18 cellular contexts compared by ENCODE assay signal in the genomic region with DNA sequence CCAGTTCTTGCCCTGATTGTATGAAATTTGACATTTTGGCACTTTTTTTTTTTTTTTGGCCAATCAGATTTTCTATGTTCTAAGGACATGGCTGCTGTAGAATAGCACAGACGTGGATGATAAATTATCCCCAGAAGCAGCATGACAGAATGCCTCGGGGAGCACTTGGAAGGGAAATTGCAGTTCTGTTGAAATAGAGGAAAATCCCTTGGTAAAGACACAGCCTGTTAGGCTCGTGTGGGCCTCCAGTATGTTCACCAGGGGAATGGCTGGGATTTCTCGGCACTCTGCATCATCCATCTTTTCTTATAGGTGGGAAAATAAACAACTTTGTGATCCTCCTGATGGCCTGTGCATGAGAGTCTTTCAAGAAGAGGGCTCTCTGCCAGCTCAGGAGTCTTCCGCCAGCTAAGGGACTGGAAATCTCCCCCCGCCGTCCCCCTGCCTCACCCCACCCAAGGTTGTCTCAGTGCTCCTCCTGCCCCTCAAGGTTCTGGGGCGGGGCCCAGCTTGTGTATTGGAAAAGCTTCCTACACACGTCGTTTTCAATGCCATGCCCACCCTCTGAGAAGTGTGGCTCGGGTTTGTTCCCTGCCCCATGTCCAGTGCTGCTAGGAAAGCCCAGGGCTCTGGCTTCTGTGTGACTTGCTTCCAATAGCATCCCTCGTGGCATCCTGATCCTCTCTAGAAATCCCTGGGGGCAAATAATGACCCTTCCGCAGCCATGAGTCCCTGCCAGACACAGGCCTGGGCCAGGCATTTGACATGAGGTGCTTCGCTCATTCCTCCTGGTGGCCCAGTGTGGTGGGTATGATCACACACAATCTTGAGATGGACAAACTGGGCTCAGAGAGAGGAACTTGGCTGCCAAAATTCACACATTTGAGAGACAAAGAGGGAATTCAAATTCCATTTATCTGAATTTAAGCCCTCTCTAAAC.
DNase-seq lines count a peak whose midpoint lies in the region; ATAC-seq, FAIRE-seq and TF ChIP-seq lines count a peak whose summit lies in the region.
"Had no signal": no experiment of that assay in that cellular context is flagged by ENCODE, and none has a peak within 500 bp of the region (broad histone marks: within the 10 kb centered on the region; RNA-seq: fewer than 3 reads in every experiment).

No MANE protein-coding gene starts in this region.

- H3K9me1 ChIP-seq in K562 (ENCODE audit: control insufficient read depth, insufficient read depth, low read length), result no peaks in the 10 kb centered on the region

- H3K36me3 Mint-ChIP-seq in nephron progenitor cell (ENCODE audit: low read depth), result peaks cover 15% of the 10 kb centered on the region
- H3K36me3 Mint-ChIP-seq: activated naive CD4-positive, alpha-beta T cell treated with anti-CD3 and anti-CD28 coated beads, Interleukin-2, amount 50 U/mL, for 72 hours; memory B cell had no signal

- H3K79me2 ChIP-seq in GM23248 (ENCODE audit: insufficient read depth) (no peaks in the 10 kb centered on the region), K562 (ENCODE audit: control insufficient read depth, insufficient read depth, low read length) (no peaks in the 10 kb centered on the region)

- POLR2A ChIA-PET in K562 (lab: Yijun Ruan, JAX), result interaction anchor here (1.7 kb wide), 1 partner anchor 18 kb away, joined by 3 read pairs; no protein-coding TSS in a partner anchor

- DNase-seq in GM23248 (peak; percentile 19), K562 (ENCODE audit: extremely low read depth in 1 of 4, low spot score in 3 of 4) (no peak), glomerular visceral epithelial cell (ENCODE audit: extremely low spot score) (peak; percentile 47), NCI-H1105 (lab: John Stamatoyannopoulos, UW) (no peak), nephron progenitor cell (no peak), esophagus muscularis mucosa (ENCODE audit: extremely low spot score) (no peak)
- DNase-seq: activated CD4-positive, alpha-beta T cell treated with anti-CD3 and anti-CD28 coated beads for 4 hours; central memory CD4-positive, alpha-beta T cell; effector memory CD8-positive, alpha-beta T cell; stimulated activated CD4-positive, alpha-beta T cell treated with anti-CD3 and anti-CD28 coated beads, Interleukin-1b, Interleukin-23, amount 100 ng/mL, for 48 hours; T-helper 9 cell had no signal

- peaks cover 3% of the 10 kb centered on the region for H3K27me3 Mint-ChIP-seq in nephron progenitor cell (ENCODE audit: low read depth, poor library complexity)

- no peak for FAIRE-seq in K562 (lab: Jason Lieb, UNC)

- H3K9ac ChIP-seq in GM23248, result no peak overlapping the region
- H3K9ac ChIP-seq in K562 (ENCODE audit: insufficient read depth in 1 of 2, low read depth in 2 of 2, low read length in 2 of 2), result no peak overlapping the region
- H3K9ac ChIP-seq: KMS-11 had no signal

- no peak overlapping the region for H3K27ac Mint-ChIP-seq in nephron progenitor cell
- H3K27ac Mint-ChIP-seq: memory B cell had no signal

- H3K4me2 ChIP-seq in GM23248 (ENCODE audit: unreplicated experiment) (no peak overlapping the region), K562 (ENCODE audit: insufficient read depth, low read length) (no peak overlapping the region)
- H3K4me2 ChIP-seq: KMS-11 had no signal

- H3K4me3 ChIP-seq in GM23248 (no peak overlapping the region), K562 (no peak overlapping the region), esophagus muscularis mucosa (no peak overlapping the region)
- H3K4me3 ChIP-seq: right atrium auricular region had no signal

- peaks cover 15% of the 10 kb centered on the region for H3K4me1 ChIP-seq in GM23248 (ENCODE audit: insufficient read depth)
- H3K4me1 ChIP-seq in K562 (replicated peaks in 1 of 2; ENCODE audit: control insufficient read depth in 2 of 2, insufficient read depth in 2 of 2, low read length in 2 of 2), result peaks cover 9% of the 10 kb centered on the region in 2 experiments; a peak in 4 of 5 replicates
- H3K4me1 ChIP-seq in esophagus muscularis mucosa, result peaks cover 0 to 28% (median 3%) of the 10 kb centered on the region in 4 donors
- H3K4me1 ChIP-seq: right atrium auricular region had no signal

- intact Hi-C loops in K562 (cut with micrococcal nuclease), result no loop called here
- intact Hi-C loops in esophagus muscularis mucosa (cut with DNase I), result no loop called here

- no peak overlapping the region for H3K4me3 Mint-ChIP-seq in nephron progenitor cell
- H3K4me3 Mint-ChIP-seq: effector memory CD8-positive, alpha-beta T cell; memory B cell; neural crest cell had no signal

- no peak for TF ChIP-seq CTCF in K562 (IDR thresholded peaks at IDR 0.05 in 2 of 3, conservative IDR thresholded peaks at IDR 0.05 in 1 of 3; ENCODE audit: insufficient read depth in 2 of 3, low read depth in 1 of 3, low read length in 3 of 3)
- no peak for TF ChIP-seq CTCF in nephron progenitor cell (IDR thresholded peaks at IDR 0.05)
- TF ChIP-seq CTCF in esophagus muscularis mucosa (IDR thresholded peaks at IDR 0.05), result no peak

- 64 to 69% methylated on average over 13 to 14 of the region's 14 CpGs for WGBS in GM23248 (ENCODE audit: low coverage in 1 of 2, low lambda C conversion rate in 2 of 2, missing lambda C conversion rate in 2 of 2), 2 experiments
- 34% methylated on average over 5 of the region's 14 CpGs for WGBS in K562 (ENCODE audit: insufficient coverage, low coverage, missing lambda C conversion rate)
- WGBS in esophagus muscularis mucosa, result 75% methylated on average over 11 of the region's 14 CpGs

- H3K27me3 ChIP-seq in GM23248 (replicated peaks; ENCODE audit: insufficient read depth) (no peaks in the 10 kb centered on the region), K562 (ENCODE audit: control insufficient read depth in 2 of 2, insufficient read depth in 2 of 2, low read length in 2 of 2) (peaks cover 0 to 11% of the 10 kb centered on the region in 2 experiments; a peak in 2 of 5 replicates), esophagus muscularis mucosa (peaks cover 0 to 8% (median 0%) of the 10 kb centered on the region in 4 donors)
- H3K27me3 ChIP-seq: right atrium auricular region had no signal

- in situ Hi-C loops in GM23248 (cut with MboI), result no loop called here
- in situ Hi-C loops in K562 (cut with MboI), result no loop called here

- H3K9me2 ChIP-seq in GM23248 (ENCODE audit: insufficient read depth), result no peaks in the 10 kb centered on the region

- no peaks in the 10 kb centered on the region for H3K36me3 ChIP-seq in GM23248 (ENCODE audit: low read depth)
- H3K36me3 ChIP-seq in K562 (ENCODE audit: control insufficient read depth, insufficient read depth, low read length), result no peaks in the 10 kb centered on the region
- peaks cover 0 to 4% (median 0%) of the 10 kb centered on the region in 4 donors for H3K36me3 ChIP-seq in esophagus muscularis mucosa

- H3K27ac ChIP-seq in GM23248 (no peak overlapping the region), K562 (ENCODE audit: extremely low read depth, low read depth, low read length) (no peak overlapping the region), esophagus muscularis mucosa (replicated peaks in 1 of 4) (peak overlapping the region in 2 of 4 donors; percentile 27 to 34)
- H3K27ac ChIP-seq: HL-60, KMS-11, right atrium auricular region had no signal

- TF ChIP-seq RAD21 in K562 (CRISPR knock-in tag; conservative IDR thresholded peaks at IDR 0.05 in 1 of 2, IDR thresholded peaks at IDR 0.05 in 1 of 2), result no peak

- peaks cover 33% of the 10 kb centered on the region for H3K4me1 Mint-ChIP-seq in nephron progenitor cell

- CTCF ChIA-PET in K562 (lab: Yijun Ruan, JAX; ENCODE audit: low intra/inter-chr PET ratio), result no interaction called here

- TF ChIP-seq EP300 in K562 (IDR thresholded peaks at IDR 0.05; ENCODE audit: low read length), result no peak
- no peak for TF ChIP-seq EP300 in esophagus muscularis mucosa (IDR thresholded peaks at IDR 0.05)

- no TSS peak for BruUV-seq in K562 (replicated peaks; lab: Mats Ljungman, UMichigan)

- H3K9me3 Mint-ChIP-seq in nephron progenitor cell, result no peaks in the 10 kb centered on the region
- H3K9me3 Mint-ChIP-seq: activated naive CD4-positive, alpha-beta T cell treated with anti-CD3 and anti-CD28 coated beads, Interleukin-2, amount 50 U/mL, for 72 hours; effector memory CD8-positive, alpha-beta T cell; memory B cell; neural crest cell had no signal

- ATAC-seq in K562, result no peak
- no peak for ATAC-seq in GM21515 (IDR thresholded peaks at IDR 0.05; ENCODE audit: unreplicated experiment)
- ATAC-seq: activated naive CD4-positive, alpha-beta T cell treated with anti-CD3 and anti-CD28 coated beads, Interleukin-2, amount 50 U/mL, for 72 hours; effector memory CD8-positive, alpha-beta T cell had no signal

- no peak overlapping the region for H2AFZ ChIP-seq in GM23248
- H2AFZ ChIP-seq in K562 (ENCODE audit: low read depth, low read length), result no peak overlapping the region

- H3F3A ChIP-seq in GM23248 (ENCODE audit: insufficient read depth), result peaks cover 23% of the 10 kb centered on the region

- TF ChIP-seq POLR2A in K562 (conservative IDR thresholded peaks at IDR 0.05) (no peak), esophagus muscularis mucosa (IDR thresholded peaks at IDR 0.05; ENCODE audit: low read depth) (no peak)

- H3K9me3 ChIP-seq in GM23248 (ENCODE audit: low read depth) (no peaks in the 10 kb centered on the region), K562 (replicated peaks; ENCODE audit: control insufficient read depth, insufficient read depth, low read depth, low read length) (no peaks in the 10 kb centered on the region), esophagus muscularis mucosa (no peaks in the 10 kb centered on the region)
- H3K9me3 ChIP-seq: right atrium auricular region had no signal

- H4K20me1 ChIP-seq in GM23248 (ENCODE audit: insufficient read depth) (no peaks in the 10 kb centered on the region), K562 (replicated peaks; ENCODE audit: control insufficient read depth, insufficient read depth, low read length) (no peaks in the 10 kb centered on the region)

Comparison
In these comparisons a context has a peak if more than half of its experiments do, and no peak if none do; other contexts are left out.
1. DNase-seq: peak in GM23248 (single experiment) and glomerular visceral epithelial cell (single experiment); none in K562 (0 of 4), NCI-H1105 (single experiment), nephron progenitor cell (single experiment) and esophagus muscularis mucosa (single experiment).